33 cellular contexts compared by ENCODE assay signal in genomic region chr17:32833526-32833925, GRCh38.
"Had no signal": no experiment of that assay in that cellular context is flagged by ENCODE, and none has a peak within 500 bp of the region (broad histone marks: within the 10 kb centered on the region; RNA-seq: fewer than 3 reads in every experiment).

No MANE protein-coding gene starts in this region.

- H3K4me3 Mint-ChIP-seq: activated CD4-positive, alpha-beta memory T cell treated with anti-CD3 and anti-CD28 coated beads for 36 hours; activated naive CD4-positive, alpha-beta T cell treated with anti-CD3 and anti-CD28 coated beads for 36 hours; activated T-cell treated with anti-CD3 and anti-CD28 coated beads, Interleukin-2, amount 50 U/mL, for 4 hours; activated T-helper 1 cell treated with anti-CD3 and anti-CD28 coated beads, Interleukin-12 subunit alpha, Interleukin-12 subunit beta, Interleukin-2, Interleukin-4 antibody, amounts not matched to agents 30 ng/mL and 10 ng/mL and 1 ng/mL, durations not matched to agents 14 hours and 24 hours and 36 hours; WTC11 had no signal

- ATAC-seq: activated CD4-positive, CD25-positive, alpha-beta regulatory T cell treated with anti-CD3 and anti-CD28 coated beads, Interleukin-2, amount 50 U/mL, for 24 hours; activated naive CD4-positive, alpha-beta T cell treated with anti-CD3 and anti-CD28 coated beads, Interleukin-2, amount 50 U/mL, for 72 hours; activated T-cell treated with anti-CD3 and anti-CD28 coated beads, Interleukin-2, amount 50 U/mL, for 4 hours; body of pancreas; Right ventricle myocardium inferior; SK-N-SH treated with all-trans-retinoic acid at 6 μM for 48 hours; WTC11 had no signal

- H3K27ac Mint-ChIP-seq: activated CD4-positive, alpha-beta memory T cell treated with anti-CD3 and anti-CD28 coated beads for 36 hours; activated naive CD4-positive, alpha-beta T cell treated with anti-CD3 and anti-CD28 coated beads for 36 hours; activated naive CD4-positive, alpha-beta T cell treated with anti-CD3 and anti-CD28 coated beads, Interleukin-2, amount 50 U/mL, for 72 hours; activated T-helper 1 cell treated with anti-CD3 and anti-CD28 coated beads, Interleukin-12 subunit alpha, Interleukin-12 subunit beta, Interleukin-2, Interleukin-4 antibody, amounts not matched to agents 30 ng/mL and 10 ng/mL and 1 ng/mL, durations not matched to agents 14 hours and 24 hours and 36 hours; WTC11 had no signal

- FAIRE-seq: astrocyte, RCC 7860 had no signal

- H3K36me3 Mint-ChIP-seq: activated CD4-positive, alpha-beta memory T cell treated with anti-CD3 and anti-CD28 coated beads for 36 hours; activated naive CD4-positive, alpha-beta T cell treated with anti-CD3 and anti-CD28 coated beads, Interleukin-2, amount 50 U/mL, for 72 hours; WTC11 had no signal

- DNase-seq: activated CD4-positive, alpha-beta memory T cell treated with anti-CD3 and anti-CD28 coated beads for 36 hours; activated CD4-positive, alpha-beta T cell treated with anti-CD3 and anti-CD28 coated beads for 4 hours; activated CD4-positive, alpha-beta T cell treated with anti-CD3 and anti-CD28 coated beads, Interleukin-2, amount 50 U/mL, for 1 hour; activated CD8-positive, alpha-beta memory T cell treated with anti-CD3 and anti-CD28 coated beads, Interleukin-2, amount 50 U/mL, for 4 hours; activated gamma-delta T cell treated with Interleukin-2 at 50 U/mL for 16 hours; activated naive CD4-positive, alpha-beta T cell treated with anti-CD3 and anti-CD28 coated beads for 36 hours; activated T-cell treated with anti-CD3 and anti-CD28 coated beads for 4 hours; activated T-cell treated with anti-CD3 and anti-CD28 coated beads, Interleukin-2, amount 50 U/mL, for 4 hours; adrenal gland; body of pancreas; MM.1S; MV-4-11; NCI-H1092; NCI-H1436 treated with DMSO at 0.1 percent for 48 hours; NCI-H187; NCI-H2029 treated with DMSO at 0.1 percent for 48 hours; NCI-H2107; NCI-H2171; NCI-H510A; NCI-H526; NCI-H748 treated with DMSO at 0.1 percent for 48 hours; NK-92 treated with Interleukin-12 subunit alpha and Interleukin-12 subunit beta, amount 100 ng/mL, for 24 hours; PC-9; SIG-M5; T1000 had no signal

- H3K9me3 Mint-ChIP-seq: activated CD4-positive, alpha-beta memory T cell treated with anti-CD3 and anti-CD28 coated beads for 36 hours; activated naive CD4-positive, alpha-beta T cell treated with anti-CD3 and anti-CD28 coated beads for 36 hours; activated naive CD4-positive, alpha-beta T cell treated with anti-CD3 and anti-CD28 coated beads, Interleukin-2, amount 50 U/mL, for 72 hours; activated T-cell treated with anti-CD3 and anti-CD28 coated beads, Interleukin-2, amount 50 U/mL, for 4 hours; activated T-helper 1 cell treated with anti-CD3 and anti-CD28 coated beads, Interleukin-12 subunit alpha, Interleukin-12 subunit beta, Interleukin-2, Interleukin-4 antibody, amounts not matched to agents 30 ng/mL and 10 ng/mL and 1 ng/mL, durations not matched to agents 14 hours and 24 hours and 36 hours had no signal
